ENCODE assay signal across 22 cellular contexts in genomic region chr13:48497669-48498068, GRCh38.
"Had no signal": no experiment of that assay in that cellular context is flagged by ENCODE, and none has a peak within 500 bp of the region (broad histone marks: within the 10 kb centered on the region; RNA-seq: fewer than 3 reads in every experiment).

No MANE protein-coding gene starts in this region.

- H3K9me3 Mint-ChIP-seq: activated naive CD4-positive, alpha-beta T cell treated with anti-CD3 and anti-CD28 coated beads, Interleukin-2, amount 50 U/mL, for 72 hours; nephron progenitor cell; stimulated activated naive CD8-positive, alpha-beta T cell treated with anti-CD3 and anti-CD28 coated beads, Interleukin-15, Interleukin-2, amounts not matched to agents 100 ng/mL and 50 ng/mL, for 24 hours had no signal

- H3K27me3 ChIP-seq: brain microvascular endothelial cell, esophagus muscularis mucosa, left lung, pancreas, tibial artery had no signal

- H3K36me3 ChIP-seq: brain microvascular endothelial cell, pancreas had no signal

- ATAC-seq: activated naive CD4-positive, alpha-beta T cell treated with anti-CD3 and anti-CD28 coated beads, Interleukin-2, amount 50 U/mL, for 72 hours; left lung; pancreas; right cardiac atrium had no signal

- DNase-seq: activated CD4-positive, alpha-beta T cell treated with anti-CD3 and anti-CD28 coated beads for 1 hour; activated CD4-positive, alpha-beta T cell treated with anti-CD3 and anti-CD28 coated beads, Interleukin-2, amount 50 U/mL, for 4 hours; activated gamma-delta T cell treated with Interleukin-2 at 50 U/mL for 16 hours; activated T-cell treated with anti-CD3 and anti-CD28 coated beads, Interleukin-2, amount 50 U/mL, for 1 hour; aorta; brain microvascular endothelial cell; caudate nucleus; effector memory CD4-positive, alpha-beta T cell; kidney glomerular epithelial cell; left lung; nephron progenitor cell; pancreas; right cardiac atrium; stimulated activated CD4-positive, alpha-beta T cell treated with anti-CD3 and anti-CD28 coated beads, Interleukin-12 subunit alpha, Interleukin-12 subunit beta, amount 100 ng/mL, for 4 hours; stimulated activated CD4-positive, alpha-beta T cell treated with anti-CD3 and anti-CD28 coated beads, Interleukin-4, amount 100 ng/mL, for 4 hours; T-helper 1 cell; T-helper 9 cell; tibial artery had no signal

- H3K4me3 ChIP-seq: esophagus muscularis mucosa, left lung, lung, pancreas, tibial artery had no signal

- H3K4me3 Mint-ChIP-seq: nephron progenitor cell had no signal

- H3K36me3 Mint-ChIP-seq: activated naive CD4-positive, alpha-beta T cell treated with anti-CD3 and anti-CD28 coated beads, Interleukin-2, amount 50 U/mL, for 72 hours had no signal

- H3K27ac Mint-ChIP-seq: stimulated activated naive CD8-positive, alpha-beta T cell treated with anti-CD3 and anti-CD28 coated beads, Interleukin-15, Interleukin-2, amounts not matched to agents 100 ng/mL and 50 ng/mL, for 24 hours had no signal

- H3K27me3 Mint-ChIP-seq: stimulated activated naive CD8-positive, alpha-beta T cell treated with anti-CD3 and anti-CD28 coated beads, Interleukin-15, Interleukin-2, amounts not matched to agents 100 ng/mL and 50 ng/mL, for 24 hours had no signal

- H3K4me1 ChIP-seq: tibial artery had no signal

- H3K27ac ChIP-seq: brain microvascular endothelial cell, esophagus muscularis mucosa, left lung, pancreas, tibial artery had no signal
